Comparison of ENCODE assay signal across 8 cellular contexts in genomic region chr7:55722874-55723520, GRCh38.
DNase-seq lines count a peak whose midpoint lies in the region; ATAC-seq and TF ChIP-seq lines count a peak whose summit lies in the region.
"Not testable (repeated sequence)": the region's sequence is repeated elsewhere in the genome, so short reads cannot be mapped to it uniquely, and the experiment has no call there.

No MANE protein-coding gene starts in this region.

- TF ChIP-seq CTCF in CD8-positive, alpha-beta T cell (IDR thresholded peaks at IDR 0.05), result not testable (repeated sequence)
- TF ChIP-seq CTCF in gastroesophageal sphincter (IDR thresholded peaks at IDR 0.05), result peak in 1 of 4 experiments; percentile 18
- peak; percentile 25 for TF ChIP-seq CTCF in neural crest cell (conservative IDR thresholded peaks at IDR 0.05)

- TF ChIP-seq POLR2A in gastroesophageal sphincter (IDR thresholded peaks at IDR 0.05), result not testable (repeated sequence)

- not testable (repeated sequence) for H3K9me3 Mint-ChIP-seq in CD8-positive, alpha-beta T cell; activated CD8-positive, alpha-beta memory T cell treated with anti-CD3 and anti-CD28 coated beads, Interleukin-2, amount 10 ng/mL, durations not matched to agents 7 days and 5 days (ENCODE audit: low read depth); neural crest cell

- ATAC-seq in CD8-positive, alpha-beta T cell, result peak; percentile 70
- ATAC-seq in GM18909 (IDR thresholded peaks at IDR 0.05; ENCODE audit: poor library complexity, unreplicated experiment) (peak; percentile 99), GM21619 (IDR thresholded peaks at IDR 0.05; ENCODE audit: unreplicated experiment) (peak; percentile 99), HG02973 (IDR thresholded peaks at IDR 0.05; ENCODE audit: unreplicated experiment) (peak; percentile 96), HG03558 (IDR thresholded peaks at IDR 0.05; ENCODE audit: extremely low read depth, unreplicated experiment) (peak; percentile 90), gastroesophageal sphincter (peak; percentile 67)
- ATAC-seq in activated CD8-positive, alpha-beta memory T cell treated with anti-CD3 and anti-CD28 coated beads, Interleukin-2, amount 10 ng/mL, durations not matched to agents 7 days and 5 days, result peak; percentile 80

- H3K4me1 ChIP-seq in CD8-positive, alpha-beta T cell (ENCODE audit: insufficient read depth, low read length); gastroesophageal sphincter: not testable (repeated sequence)

- not testable (repeated sequence) for H3K27me3 Mint-ChIP-seq in CD8-positive, alpha-beta T cell (ENCODE audit: low read depth); activated CD8-positive, alpha-beta memory T cell treated with anti-CD3 and anti-CD28 coated beads, Interleukin-2, amount 10 ng/mL, durations not matched to agents 7 days and 5 days; neural crest cell (ENCODE audit: low read depth)

- intact Hi-C loops in CD8-positive, alpha-beta T cell (cut with DNase I, micrococcal nuclease), result loop anchor here (2.0 to 5.0 kb wide), 3 partner anchors 81 to 291 kb away; no protein-coding TSS in a partner anchor

- POLR2A ChIA-PET in CD8-positive, alpha-beta T cell (lab: Charles Lee), result not testable (repeated sequence)

- CTCF ChIA-PET in CD8-positive, alpha-beta T cell (lab: Charles Lee); activated CD8-positive, alpha-beta memory T cell treated with anti-CD3 and anti-CD28 coated beads, Interleukin-2, amount 10 ng/mL, durations not matched to agents 7 days and 5 days (lab: Charles Lee): not testable (repeated sequence)

- H3K9me3 ChIP-seq in CD8-positive, alpha-beta T cell (ENCODE audit: low read length); gastroesophageal sphincter: not testable (repeated sequence)

- not testable (repeated sequence) for H3K4me3 Mint-ChIP-seq in CD8-positive, alpha-beta T cell; activated CD8-positive, alpha-beta memory T cell treated with anti-CD3 and anti-CD28 coated beads, Interleukin-2, amount 10 ng/mL, durations not matched to agents 7 days and 5 days; neural crest cell

- H3K36me3 ChIP-seq in CD8-positive, alpha-beta T cell (ENCODE audit: insufficient read depth, low read length); gastroesophageal sphincter: not testable (repeated sequence)

- H3K27me3 ChIP-seq in CD8-positive, alpha-beta T cell (ENCODE audit: insufficient read depth, low read length); gastroesophageal sphincter: not testable (repeated sequence)

- DNase-seq in CD8-positive, alpha-beta T cell; activated CD8-positive, alpha-beta memory T cell treated with anti-CD3 and anti-CD28 coated beads, Interleukin-2, amount 10 ng/mL, durations not matched to agents 7 days and 5 days; neural crest cell (ENCODE audit: low read depth, low spot score): not testable (repeated sequence)

- 16% methylated on average over 5 of the region's 7 CpGs; no CpG with 5 or more reads in 1 of the 2 donors for WGBS in gastroesophageal sphincter (ENCODE audit: low coverage in 1 of 2), 2 donors

- TF ChIP-seq EP300 in gastroesophageal sphincter (IDR thresholded peaks at IDR 0.05), result not testable (repeated sequence)

- H3K36me3 Mint-ChIP-seq in CD8-positive, alpha-beta T cell; activated CD8-positive, alpha-beta memory T cell treated with anti-CD3 and anti-CD28 coated beads, Interleukin-2, amount 10 ng/mL, durations not matched to agents 7 days and 5 days; neural crest cell (ENCODE audit: low read depth): not testable (repeated sequence)

- H3K4me1 Mint-ChIP-seq in CD8-positive, alpha-beta T cell (ENCODE audit: low read depth); activated CD8-positive, alpha-beta memory T cell treated with anti-CD3 and anti-CD28 coated beads, Interleukin-2, amount 10 ng/mL, durations not matched to agents 7 days and 5 days; neural crest cell: not testable (repeated sequence)

- H3K27ac ChIP-seq in CD8-positive, alpha-beta T cell (ENCODE audit: low read depth, low read length); gastroesophageal sphincter: not testable (repeated sequence)

- H3K4me3 ChIP-seq in CD8-positive, alpha-beta T cell (ENCODE audit: low read depth, low read length); gastroesophageal sphincter: not testable (repeated sequence)

- H3K27ac Mint-ChIP-seq in CD8-positive, alpha-beta T cell; activated CD8-positive, alpha-beta memory T cell treated with anti-CD3 and anti-CD28 coated beads, Interleukin-2, amount 10 ng/mL, durations not matched to agents 7 days and 5 days; neural crest cell (ENCODE audit: unreplicated experiment): not testable (repeated sequence)
